Comparison of ENCODE assay signal across 32 cellular contexts in the genomic region with DNA sequence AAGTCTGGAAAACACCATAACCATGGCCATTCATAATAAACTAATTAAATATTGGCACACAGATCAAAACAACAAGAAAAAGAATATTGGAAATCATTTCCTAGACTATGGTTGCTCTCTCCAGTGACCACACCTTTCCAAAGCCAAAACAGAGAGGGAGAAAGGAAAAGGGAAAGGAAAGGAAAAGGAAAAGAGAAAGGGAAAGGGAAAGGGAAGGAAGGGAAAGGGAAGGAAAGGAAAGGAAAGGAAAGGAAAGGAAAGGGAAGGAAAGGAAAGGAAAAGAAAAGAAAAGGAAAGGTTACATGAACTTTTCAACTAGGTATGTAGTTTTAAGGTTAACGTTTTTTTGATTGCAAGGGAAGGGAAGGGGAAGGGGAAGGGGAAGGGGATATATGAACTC.
DNase-seq lines count a peak whose midpoint lies in the region; ATAC-seq, FAIRE-seq and TF ChIP-seq lines count a peak whose summit lies in the region.
"Had no signal": no experiment of that assay in that cellular context is flagged by ENCODE, and none has a peak within 500 bp of the region (broad histone marks: within the 10 kb centered on the region; RNA-seq: fewer than 3 reads in every experiment).

No MANE protein-coding gene starts in this region.

- no peak for TF ChIP-seq RAD21 in H1 (IDR thresholded peaks at IDR 0.05 in 1 of 2, conservative IDR thresholded peaks at IDR 0.05 in 1 of 2; ENCODE audit: low read depth in 2 of 2, low read length in 2 of 2)

- H4K5ac ChIP-seq in H1 (ENCODE audit: insufficient read length, low read depth, low read length) = no peak overlapping the region

- H3K9me3 Mint-ChIP-seq in activated CD8-positive, alpha-beta T cell treated with anti-CD3 and anti-CD28 coated beads, Interleukin-2, amount 10 ng/mL, durations not matched to agents 7 days and 5 days (ENCODE audit: insufficient read depth) = no peaks in the 10 kb centered on the region

- H3K4me1 Mint-ChIP-seq in activated CD8-positive, alpha-beta T cell treated with anti-CD3 and anti-CD28 coated beads, Interleukin-2, amount 10 ng/mL, durations not matched to agents 7 days and 5 days (ENCODE audit: low read depth) = no peaks in the 10 kb centered on the region
- H3K4me1 Mint-ChIP-seq: B cell; CD14-positive monocyte; CD4-positive, alpha-beta memory T cell; CD4-positive, CD25-positive, alpha-beta regulatory T cell; CD8-positive, alpha-beta memory T cell had no signal

- H3K27ac Mint-ChIP-seq in activated CD8-positive, alpha-beta T cell treated with anti-CD3 and anti-CD28 coated beads, Interleukin-2, amount 10 ng/mL, durations not matched to agents 7 days and 5 days = no peak overlapping the region
- H3K27ac Mint-ChIP-seq: B cell; CD14-positive monocyte; CD4-positive, alpha-beta memory T cell; CD4-positive, alpha-beta T cell; CD4-positive, CD25-positive, alpha-beta regulatory T cell; CD8-positive, alpha-beta memory T cell; CD8-positive, alpha-beta T cell had no signal

- H2BK15ac ChIP-seq in H1 (ENCODE audit: low read length) = no peak overlapping the region

- no peak overlapping the region for H3K4me3 ChIP-seq in HEK293 (ENCODE audit: low read depth, low read length)
- no peak overlapping the region for H3K4me3 ChIP-seq in H1 (ENCODE audit: extremely low read depth in 1 of 4, insufficient read depth in 2 of 4, low read depth in 3 of 4, low read length in 4 of 4)
- H3K4me3 ChIP-seq: A549; BLaER1; BLaER1 treated with 17β-estradiol and CSF1 and Interleukin-3, amounts not matched to agents 10 nM and 100 nM had no signal

- no peak overlapping the region for H3K4me3 Mint-ChIP-seq in activated CD8-positive, alpha-beta T cell treated with anti-CD3 and anti-CD28 coated beads, Interleukin-2, amount 10 ng/mL, durations not matched to agents 7 days and 5 days
- H3K4me3 Mint-ChIP-seq: B cell; CD14-positive monocyte; CD4-positive, alpha-beta memory T cell; CD4-positive, alpha-beta T cell; CD4-positive, CD25-positive, alpha-beta regulatory T cell; CD8-positive, alpha-beta memory T cell; CD8-positive, alpha-beta T cell had no signal

- WGBS in H1 (ENCODE audit: extremely low coverage in 1 of 2, insufficient coverage in 1 of 2, insufficient read length in 1 of 2, insufficient replicate concordance in 2 of 2, low coverage in 1 of 2, low lambda C conversion rate in 2 of 2, missing lambda C conversion rate in 1 of 2), 2 experiments = 80 to 100% methylated on average over 1 of the region's 1 CpG

- H3K36me3 Mint-ChIP-seq in activated CD8-positive, alpha-beta T cell treated with anti-CD3 and anti-CD28 coated beads, Interleukin-2, amount 10 ng/mL, durations not matched to agents 7 days and 5 days (ENCODE audit: low read depth) = no peaks in the 10 kb centered on the region
- H3K36me3 Mint-ChIP-seq: CD14-positive monocyte; CD4-positive, alpha-beta memory T cell; CD4-positive, CD25-positive, alpha-beta regulatory T cell; CD8-positive, alpha-beta memory T cell; CD8-positive, alpha-beta T cell had no signal

- H3K79me1 ChIP-seq in H1 (ENCODE audit: low read depth, low read length) = no peaks in the 10 kb centered on the region

- no peak overlapping the region for H4K91ac ChIP-seq in H1 (replicated peaks; ENCODE audit: insufficient read length, low read length)

- no peak overlapping the region for H4K8ac ChIP-seq in H1 (ENCODE audit: extremely low read depth, insufficient read depth, low read length)

- H3K18ac ChIP-seq in H1 (ENCODE audit: extremely low read depth, low read length) = no peak overlapping the region

- peak overlapping the region; percentile 69 for H3K56ac ChIP-seq in H1 (replicated peaks; ENCODE audit: insufficient read length, low read depth, low read length)

- H3K4me1 ChIP-seq in HEK293 (ENCODE audit: control insufficient read depth, insufficient read depth, low read length) = no peaks in the 10 kb centered on the region
- no peaks in the 10 kb centered on the region for H3K4me1 ChIP-seq in H1 (replicated peaks in 1 of 4; ENCODE audit: control insufficient read depth in 3 of 4, insufficient read depth in 4 of 4, low read length in 3 of 4)
- H3K4me1 ChIP-seq: A549; BE2C; BLaER1; BLaER1 treated with 17β-estradiol and CSF1 and Interleukin-3, amounts not matched to agents 10 nM and 100 nM; Caco-2 had no signal

- H3K4ac ChIP-seq in H1 (replicated peaks; ENCODE audit: insufficient read length, low read depth, low read length) = no peak overlapping the region

- H3K27me3 Mint-ChIP-seq in activated CD8-positive, alpha-beta T cell treated with anti-CD3 and anti-CD28 coated beads, Interleukin-2, amount 10 ng/mL, durations not matched to agents 7 days and 5 days (ENCODE audit: low read depth) = peaks cover 2% of the 10 kb centered on the region
- H3K27me3 Mint-ChIP-seq: B cell; CD4-positive, alpha-beta T cell had no signal

- H2AFZ ChIP-seq in H1 (ENCODE audit: low read length) = no peak overlapping the region

- no peak overlapping the region for H3K4me2 ChIP-seq in H1 (ENCODE audit: insufficient read depth in 1 of 2, low read depth in 2 of 2, low read length in 2 of 2)
- H3K4me2 ChIP-seq: A549; BLaER1; BLaER1 treated with 17β-estradiol and CSF1 and Interleukin-3, amounts not matched to agents 10 nM and 100 nM had no signal

- no peaks in the 10 kb centered on the region for H3K36me3 ChIP-seq in HEK293 (ENCODE audit: control insufficient read depth in 2 of 2, insufficient read depth in 1 of 2, low read length in 2 of 2)
- H3K36me3 ChIP-seq in H1 (ENCODE audit: control insufficient read depth in 2 of 4, insufficient read depth in 4 of 4, low read length in 3 of 4) = no peaks in the 10 kb centered on the region
- H3K36me3 ChIP-seq: BE2C; BLaER1; BLaER1 treated with 17β-estradiol and CSF1 and Interleukin-3, amounts not matched to agents 10 nM and 100 nM had no signal

- H3K23me2 ChIP-seq in H1 (ENCODE audit: low read depth, low read length) = no peaks in the 10 kb centered on the region

- no peak overlapping the region for H3K14ac ChIP-seq in H1 (ENCODE audit: insufficient read length)

- no peak for TF ChIP-seq POLR2A in H1 (IDR thresholded peaks at IDR 0.05; ENCODE audit: control extremely low read depth in 1 of 2, low read depth in 2 of 2, low read length in 2 of 2)

- no peak overlapping the region for H2BK12ac ChIP-seq in H1 (ENCODE audit: low read depth, low read length)

- no peak overlapping the region for H3K9ac ChIP-seq in H1 (replicated peaks in 1 of 4; ENCODE audit: extremely low read depth in 1 of 4, low read depth in 3 of 4, low read length in 3 of 4)
- H3K9ac ChIP-seq: BLaER1; BLaER1 treated with 17β-estradiol and CSF1 and Interleukin-3, amounts not matched to agents 10 nM and 100 nM had no signal

- H3K79me2 ChIP-seq in H1 (ENCODE audit: control insufficient read depth in 1 of 2, insufficient read depth in 2 of 2, low read length in 2 of 2) = no peaks in the 10 kb centered on the region

- no peak for DNase-seq in H1 (ENCODE audit: low read depth in 1 of 2, low spot score in 2 of 2)
- no peak for DNase-seq in activated CD8-positive, alpha-beta T cell treated with anti-CD3 and anti-CD28 coated beads, Interleukin-2, amount 10 ng/mL, durations not matched to agents 7 days and 5 days
- no peak for DNase-seq in C1 segment of cervical spinal cord (lab: John Stamatoyannopoulos, UW)
- DNase-seq: 8988T; ACHN; AML-193; BE2C; Caco-2; Calu3; CD4-positive, alpha-beta memory T cell; CD4-positive, alpha-beta T cell; CD4-positive, CD25-positive, alpha-beta regulatory T cell; CD8-positive, alpha-beta memory T cell; CD8-positive, alpha-beta T cell; COR-L47; DMS 273 treated with DMSO at 0.1 percent for 48 hours; DMS153; DMS53; DMS79; DMS79 treated with DMSO at 0.1 percent for 48 hours; DND-41; EL had no signal

- no peak overlapping the region for H3K23ac ChIP-seq in H1 (ENCODE audit: insufficient read length)

- no peak overlapping the region for H2AK5ac ChIP-seq in H1 (ENCODE audit: low read depth, low read length)

- H2BK120ac ChIP-seq in H1 (replicated peaks; ENCODE audit: low read depth, low read length) = no peak overlapping the region

- H3K27me3 ChIP-seq in H1 (replicated peaks in 1 of 4; ENCODE audit: control insufficient read depth in 3 of 4, extremely low read depth in 1 of 4, insufficient read depth in 3 of 4, low read length in 3 of 4) = no peaks in the 10 kb centered on the region
- H3K27me3 ChIP-seq: BE2C; BLaER1; BLaER1 treated with 17β-estradiol and CSF1 and Interleukin-3, amounts not matched to agents 10 nM and 100 nM had no signal

- no peak for TF ChIP-seq EP300 in H1 (IDR thresholded peaks at IDR 0.05; ENCODE audit: borderline replicate concordance in 1 of 2, low read depth in 2 of 2, low read length in 2 of 2)

- POLR2A ChIA-PET in HEK293 (lab: Yijun Ruan, JAX) = no interaction called here
- POLR2A ChIA-PET in H1 (lab: Charles Lee; ENCODE audit: partially characterized antibody) = no interaction called here
- POLR2A ChIA-PET in activated CD8-positive, alpha-beta T cell treated with anti-CD3 and anti-CD28 coated beads, Interleukin-2, amount 10 ng/mL, durations not matched to agents 7 days and 5 days (lab: Charles Lee) = no interaction called here

- H3K9me3 ChIP-seq in HEK293 (ENCODE audit: control insufficient read depth, insufficient read depth, low read depth, low read length) = no peaks in the 10 kb centered on the region
- H3K9me3 ChIP-seq in H1 (ENCODE audit: insufficient read depth in 2 of 2, low read depth in 1 of 2, low read length in 1 of 2) = no peaks in the 10 kb centered on the region
- H3K9me3 ChIP-seq: A549, BE2C, BLaER1, Caco-2 had no signal

- no peak for ATAC-seq in activated CD8-positive, alpha-beta T cell treated with anti-CD3 and anti-CD28 coated beads, Interleukin-2, amount 10 ng/mL, durations not matched to agents 7 days and 5 days
- ATAC-seq: A549; CD8-positive, alpha-beta T cell had no signal

- no peak overlapping the region for H2BK20ac ChIP-seq in H1 (ENCODE audit: low read length)

- no peak overlapping the region for H2BK5ac ChIP-seq in H1 (ENCODE audit: low read depth, low read length)

- TF ChIP-seq CTCF in HEK293 (tag by site-specific recombination; IDR thresholded peaks at IDR 0.05) (no peak), H1 (IDR thresholded peaks at IDR 0.05; ENCODE audit: control extremely low read depth in 1 of 3, insufficient read depth in 1 of 3, low read depth in 1 of 3, low read length in 3 of 3) (no peak)

- H4K20me1 ChIP-seq in H1 (replicated peaks in 1 of 2; ENCODE audit: control insufficient read depth in 1 of 2, insufficient read depth in 2 of 2, low read length in 2 of 2) = no peaks in the 10 kb centered on the region
- H4K20me1 ChIP-seq: BLaER1; BLaER1 treated with 17β-estradiol and CSF1 and Interleukin-3, amounts not matched to agents 10 nM and 100 nM had no signal

- H3K27ac ChIP-seq in HEK293 (ENCODE audit: extremely low read depth, low read depth, low read length) (no peak overlapping the region), H1 (ENCODE audit: low read depth, low read length) (no peak overlapping the region)
- H3K27ac ChIP-seq: 22Rv1; A549; BLaER1; BLaER1 treated with 17β-estradiol and CSF1 and Interleukin-3, amounts not matched to agents 10 nM and 100 nM; C4-2B had no signal

- no peak for FAIRE-seq in H1 (lab: Jason Lieb, UNC)
- FAIRE-seq: A204.1, A549, D721Med had no signal

- CTCF ChIA-PET in HEK293 (lab: Yijun Ruan, JAX) = no interaction called here
- CTCF ChIA-PET in H1 (lab: Charles Lee; ENCODE audit: partially characterized antibody) = no interaction called here
- CTCF ChIA-PET in activated CD8-positive, alpha-beta T cell treated with anti-CD3 and anti-CD28 coated beads, Interleukin-2, amount 10 ng/mL, durations not matched to agents 7 days and 5 days (lab: Charles Lee) = no interaction called here
